9 cellular contexts compared by ENCODE assay signal in genomic region chr5:4048398-4048797, GRCh38.
"Had no signal": no experiment of that assay in that cellular context is flagged by ENCODE, and none has a peak within 500 bp of the region (broad histone marks: within the 10 kb centered on the region; RNA-seq: fewer than 3 reads in every experiment).

No MANE protein-coding gene starts in this region.

- H3K4me1 Mint-ChIP-seq: IgD-negative memory B cell had no signal

- H3K36me3 ChIP-seq: HAP-1 had no signal

- FAIRE-seq: HepG2 had no signal

- H3K36me3 Mint-ChIP-seq: IgD-negative memory B cell had no signal

- H3K9me3 ChIP-seq: HAP-1 had no signal

- H3K27ac Mint-ChIP-seq: HFFc6, IgD-negative memory B cell had no signal

- DNase-seq: GM23248, H7, HFFc6, KBM-7 had no signal

- H3K4me3 Mint-ChIP-seq: HFFc6, IgD-negative memory B cell had no signal

- H3K4me3 ChIP-seq: GM23248, HAP-1 had no signal

- H2AFZ ChIP-seq: GM23248 had no signal

- H3K27ac ChIP-seq: GM23248, HL-60 had no signal

- H3K4me1 ChIP-seq: HAP-1 had no signal

- H3K27me3 Mint-ChIP-seq: IgD-negative memory B cell had no signal

- ATAC-seq: HCT116, HepG2 had no signal
